ENCODE assay signal across 1 cellular context in the genomic region with DNA sequence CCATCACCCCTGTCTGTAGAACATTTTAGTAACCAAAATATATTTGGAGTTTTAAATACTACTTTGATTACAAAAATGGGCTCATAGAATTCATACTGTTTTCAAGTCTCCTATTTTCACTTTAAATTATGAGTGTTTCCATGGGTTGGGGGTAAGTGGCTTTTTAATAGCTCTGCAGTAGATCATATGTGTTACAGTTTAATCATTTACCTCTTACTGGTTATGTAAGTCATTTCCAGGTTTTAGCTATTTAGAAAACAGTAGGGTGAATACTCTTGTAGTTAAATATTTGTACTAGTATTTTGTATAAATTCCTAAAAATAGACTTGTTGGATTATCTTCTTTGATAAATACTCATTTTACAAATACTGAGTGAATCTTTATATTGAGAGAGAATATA.
TF ChIP-seq lines count a peak whose summit lies in the region.

No MANE protein-coding gene starts in this region.

TF ChIP-seq in HEK293T, 16 proteins besides CTCF, POLR2A, EP300 and RAD21:
- no peak for TF ChIP-seq SUZ12 (IDR thresholded peaks at IDR 0.05)
- no peak for TF ChIP-seq LEF1 (IDR thresholded peaks at IDR 0.05; ENCODE audit: borderline replicate concordance)
- TF ChIP-seq L3MBTL2 (conservative IDR thresholded peaks at IDR 0.05), result no peak
- TF ChIP-seq CTBP1 (IDR thresholded peaks at IDR 0.05; ENCODE audit: borderline replicate concordance), result no peak
- TF ChIP-seq ZNF384 (IDR thresholded peaks at IDR 0.05), result no peak
